8 cellular contexts compared by ENCODE assay signal in the genomic region with DNA sequence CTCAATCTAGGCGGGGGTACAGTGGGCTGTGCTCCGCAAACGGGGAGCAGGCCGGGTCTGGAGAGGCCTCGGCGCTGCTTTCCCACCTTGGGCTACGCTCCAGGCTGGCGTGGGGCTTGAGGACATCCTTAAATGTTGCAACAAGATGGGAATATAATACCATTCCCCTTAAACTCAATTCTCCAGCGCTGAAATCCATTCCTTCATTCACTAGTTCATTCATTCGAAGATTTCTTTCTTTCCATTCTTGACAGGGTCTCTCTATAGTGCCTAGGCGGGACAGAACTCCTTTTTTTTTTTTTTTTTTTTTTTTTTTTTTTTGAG. TPM values are rescaled to one million over a fixed set of nuclear protein-coding genes. Genes with fewer than 3 reads are reported as not detected.
DNase-seq lines count a peak whose midpoint lies in the region; ATAC-seq, FAIRE-seq and TF ChIP-seq lines count a peak whose summit lies in the region.

No MANE protein-coding gene starts in this region.

- H3K36me3 ChIP-seq in cardiac muscle cell, result no peaks in the 10 kb centered on the region
- H3K36me3 ChIP-seq in K562 (ENCODE audit: control insufficient read depth, insufficient read depth, low read length), result peaks cover 23% of the 10 kb centered on the region
- peaks cover 0 to 6% of the 10 kb centered on the region in 2 donors for H3K36me3 ChIP-seq in lung (ENCODE audit: control insufficient read depth in 2 of 2, insufficient read depth in 2 of 2, low read length in 2 of 2)
- H3K36me3 ChIP-seq in upper lobe of right lung, result peaks cover 15% of the 10 kb centered on the region

- H3K9me1 ChIP-seq in K562 (ENCODE audit: control insufficient read depth, insufficient read depth, low read length), result no peaks in the 10 kb centered on the region

- TF ChIP-seq POLR2A in K562 (conservative IDR thresholded peaks at IDR 0.05), result no peak

- peak overlapping the region; percentile 93 for H3K4me2 ChIP-seq in K562 (ENCODE audit: insufficient read depth, low read length)

- H4K20me1 ChIP-seq in K562 (replicated peaks; ENCODE audit: control insufficient read depth, insufficient read depth, low read length), result no peaks in the 10 kb centered on the region

- CTCF ChIA-PET in K562 (lab: Yijun Ruan, JAX; ENCODE audit: low intra/inter-chr PET ratio), result no interaction called here
- CTCF ChIA-PET in GM10248 (lab: Yijun Ruan, JAX), result interaction anchor here (1.0 to 1.1 kb wide), 2 partner anchors 27 to 56 kb away, joined by 4 to 6 read pairs; no protein-coding TSS in a partner anchor

- H3K4me1 ChIP-seq in cardiac muscle cell (ENCODE audit: low read depth) (peaks cover 6% of the 10 kb centered on the region), K562 (replicated peaks in 1 of 2; ENCODE audit: control insufficient read depth in 2 of 2, insufficient read depth in 2 of 2, low read length in 2 of 2) (peaks cover 24 to 44% of the 10 kb centered on the region in 2 experiments), lung (ENCODE audit: control insufficient read depth in 2 of 2, insufficient read depth in 2 of 2, low read length in 2 of 2) (peaks cover 0 to 13% of the 10 kb centered on the region in 2 donors), upper lobe of right lung (peaks cover 28% of the 10 kb centered on the region)

- no peaks in the 10 kb centered on the region for H3K9me3 ChIP-seq in cardiac muscle cell (ENCODE audit: low read depth)
- peaks cover 7% of the 10 kb centered on the region; the same call in 1 of the 2 replicates for H3K9me3 ChIP-seq in K562 (replicated peaks; ENCODE audit: control insufficient read depth, insufficient read depth, low read depth, low read length)
- H3K9me3 ChIP-seq in lung (ENCODE audit: control insufficient read depth in 2 of 2, insufficient read depth in 1 of 2, low read length in 1 of 2), result no peaks in the 10 kb centered on the region
- H3K9me3 ChIP-seq in upper lobe of right lung, result no peaks in the 10 kb centered on the region

- no peak for FAIRE-seq in K562 (lab: Jason Lieb, UNC)

- H3K27ac ChIP-seq in cardiac muscle cell (no peak overlapping the region), K562 (ENCODE audit: extremely low read depth, low read depth, low read length) (peak overlapping the region; percentile 95), lung (ENCODE audit: low read depth in 1 of 2, low read length in 1 of 2) (peak overlapping the region in 1 of 2 donors; percentile 96), upper lobe of right lung (no peak overlapping the region)

- ATAC-seq in left ventricle myocardium superior (no peak), K562 (no peak), lung (ENCODE audit: insufficient read depth, low FRiP score) (no peak), upper lobe of right lung (no peak), GM19397 (IDR thresholded peaks at IDR 0.05; ENCODE audit: unreplicated experiment) (no peak)

- BruUV-seq in K562 (replicated peaks; lab: Mats Ljungman, UMichigan), result no TSS peak

- TF ChIP-seq CTCF in cardiac muscle cell (IDR thresholded peaks at IDR 0.05; ENCODE audit: low read depth, low read length) (no peak), K562 (IDR thresholded peaks at IDR 0.05 in 2 of 3, conservative IDR thresholded peaks at IDR 0.05 in 1 of 3; ENCODE audit: insufficient read depth in 2 of 3, low read depth in 1 of 3, low read length in 3 of 3) (no peak), lung (IDR thresholded peaks at IDR 0.05; ENCODE audit: control extremely low read depth, extremely low read depth) (no peak), upper lobe of right lung (IDR thresholded peaks at IDR 0.05) (no peak), GM10248 (IDR thresholded peaks at IDR 0.05; ENCODE audit: control extremely low read depth, extremely low read depth, low read depth, missing control alignments) (no peak)

- peak overlapping the region; percentile 93 to 100 for H3K9ac ChIP-seq in K562 (ENCODE audit: insufficient read depth in 1 of 2, low read depth in 2 of 2, low read length in 2 of 2)

- TF ChIP-seq RAD21 in K562 (CRISPR knock-in tag; conservative IDR thresholded peaks at IDR 0.05 in 1 of 2, IDR thresholded peaks at IDR 0.05 in 1 of 2), result no peak

- H3K79me2 ChIP-seq in K562 (ENCODE audit: control insufficient read depth, insufficient read depth, low read length), result peaks cover 43% of the 10 kb centered on the region

- in situ Hi-C loops in K562 (cut with MboI), result no loop called here

- DNase-seq in cardiac muscle cell (ENCODE audit: low read depth in 1 of 2, low spot score in 1 of 2) (no peak), left ventricle myocardium superior (no peak), K562 (ENCODE audit: extremely low read depth in 1 of 4, low spot score in 3 of 4) (no peak), lung (ENCODE audit: low spot score) (no peak), upper lobe of right lung (no peak), GM10248 (ENCODE audit: extremely low spot score) (no peak), GM19238 (ENCODE audit: insufficient read length, low spot score) (no peak)

- POLR2A ChIA-PET in K562 (lab: Yijun Ruan, JAX) (interaction anchor here (0.5 to 1.5 kb wide), 3 partner anchors 9 to 158 kb away, joined by 3 to 4 read pairs (median 3); no protein-coding TSS in a partner anchor), GM10248 (lab: Yijun Ruan, JAX) (interaction anchor here (1.0 kb wide), 1 partner anchor 32 kb away, joined by 3 read pairs; a partner anchor contains a TSS)

- no peak for TF ChIP-seq EP300 in K562 (IDR thresholded peaks at IDR 0.05; ENCODE audit: low read length)

- 9% methylated on average over 11 of the region's 11 CpGs for WGBS in K562 (ENCODE audit: insufficient coverage, low coverage, missing lambda C conversion rate)
- 4 to 6% methylated on average over 11 of the region's 11 CpGs for WGBS in lung, 2 donors

- intact Hi-C loops in left ventricle myocardium superior (cut with micrococcal nuclease) (no loop called here), K562 (cut with micrococcal nuclease) (loop anchor here (2.0 kb wide), 1 partner anchor 46 kb away; no protein-coding TSS in a partner anchor), upper lobe of right lung (cut with DNase I) (no loop called here)

- H3K27me3 ChIP-seq in cardiac muscle cell (no peaks in the 10 kb centered on the region), K562 (ENCODE audit: control insufficient read depth in 2 of 2, insufficient read depth in 2 of 2, low read length in 2 of 2) (no peaks in the 10 kb centered on the region), lung (ENCODE audit: control insufficient read depth, insufficient read depth) (no peaks in the 10 kb centered on the region), upper lobe of right lung (no peaks in the 10 kb centered on the region)

- peak overlapping the region; percentile 93 for H2AFZ ChIP-seq in K562 (ENCODE audit: low read depth, low read length)

- peak overlapping the region; percentile 83 for H3K4me3 ChIP-seq in cardiac muscle cell
- peak overlapping the region; percentile 79 for H3K4me3 ChIP-seq in K562
- peak overlapping the region; percentile 15 for H3K4me3 ChIP-seq in lung
- H3K4me3 ChIP-seq in upper lobe of right lung, result peak overlapping the region; percentile 76

RNA-seq across cellular contexts. Expression of a gene that starts 0.3 kb away (rescaled TPM):
- total RNA-seq in cardiac muscle cell (102 and 114 TPM in 2 replicates), left ventricle myocardium superior (52.4 TPM), K562 (2014; rRNA removed) (41.3 and 45.1 TPM in 2 replicates), K562 (2014; rRNA removed; fragmentation: Illumina TruSeq; extraction: Trizol) (1.8 and 3.7 TPM in 2 replicates), K562 (2015; rRNA removed; fragmentation: Illumina TruSeq; extraction: Trizol) (34.2 and 40.0 TPM in 2 replicates), K562 (2021) (92.1 and 94.2 TPM in 2 replicates), lung (10 to 100 TPM; 33.7 to 99.6 TPM), upper lobe of right lung (71.1 TPM)
- polyA plus RNA-seq in cardiac muscle cell (105 and 110 TPM in 2 replicates), K562 (2011; rRNA removed) (27.1 and 62.3 TPM in 2 replicates), K562 (2014; fragmentation: Illumina TruSeq; extraction: Trizol) (8.6 and 59.7 TPM in 2 replicates), K562 (2014; fragmentation: Nextera tagmentation; extraction: Ambion mirVana) (10 to 100 TPM; 12.6 to 36.4 TPM), K562 (2014; rRNA removed) (120 and 141 TPM in 2 replicates), lung (100 to 1,000 TPM; 166 to 491 TPM)
- total RNA-seq in K562 (2011; cell fraction: chromatin; rRNA removed; ENCODE audit: low replicate concordance), result 7.1 and 27.9 TPM in 2 replicates
- 73.0 and 77.4 TPM in 2 replicates for total RNA-seq in K562 (2011; cell fraction: nucleolus; rRNA removed)
- total RNA-seq in K562 (2011; cell fraction: nucleoplasm; rRNA removed), result 47.4 and 60.5 TPM in 2 replicates
- 209 and 283 TPM in 2 replicates for polyA plus RNA-seq in K562 (2011; cell fraction: cytosol; rRNA removed)
- 63.1 and 75.1 TPM in 2 replicates for polyA plus RNA-seq in K562 (2011; cell fraction: nucleus; rRNA removed)
- 123 and 131 TPM in 2 replicates for polyA plus RNA-seq in K562 (2012)
- 6.0 and 10.0 TPM in 2 replicates for polyA minus RNA-seq in K562 (2011; rRNA and poly(A)+ RNA removed)
- polyA minus RNA-seq in K562 (2011; cell fraction: cytosol; rRNA and poly(A)+ RNA removed), result 11.5 and 13.6 TPM in 2 replicates
- polyA minus RNA-seq in K562 (2011; cell fraction: nucleus; rRNA and poly(A)+ RNA removed), result 12.2 and 13.9 TPM in 2 replicates

RNA-seq across cellular contexts. Expression of a gene that starts 4.9 kb away (rescaled TPM):
- total RNA-seq in cardiac muscle cell (18.4 and 20.9 TPM in 2 replicates), left ventricle myocardium superior (8.8 TPM), K562 (2014; rRNA removed) (59.2 and 68.1 TPM in 2 replicates), K562 (2014; rRNA removed; fragmentation: Illumina TruSeq; extraction: Trizol) (52.2 and 58.7 TPM in 2 replicates), K562 (2015; rRNA removed; fragmentation: Illumina TruSeq; extraction: Trizol) (62.7 and 64.0 TPM in 2 replicates), K562 (2021) (46.5 and 50.0 TPM in 2 replicates), lung (10 to 100 TPM; 26.3 to 60.3 TPM), upper lobe of right lung (44.7 TPM)
- polyA plus RNA-seq in cardiac muscle cell (45.1 and 50.7 TPM in 2 replicates), K562 (2011; rRNA removed) (88.3 and 91.9 TPM in 2 replicates), K562 (2014; fragmentation: Illumina TruSeq; extraction: Trizol) (86.2 and 96.6 TPM in 2 replicates), K562 (2014; fragmentation: Nextera tagmentation; extraction: Ambion mirVana) (100 to 1,000 TPM; 103 to 132 TPM), K562 (2014; rRNA removed) (91.7 and 99.4 TPM in 2 replicates), lung (100 to 1,000 TPM in 1 of 2 donors, 10 to 100 TPM in 1; 76.6 to 114 TPM)
- total RNA-seq in K562 (2011; cell fraction: chromatin; rRNA removed; ENCODE audit: low replicate concordance), result 42.6 and 72.0 TPM in 2 replicates
- total RNA-seq in K562 (2011; cell fraction: nucleolus; rRNA removed), result 92.6 and 100 TPM in 2 replicates
- 93.1 and 101 TPM in 2 replicates for total RNA-seq in K562 (2011; cell fraction: nucleoplasm; rRNA removed)
- polyA plus RNA-seq in K562 (2011; cell fraction: cytosol; rRNA removed), result 161 TPM in 2 replicates
- polyA plus RNA-seq in K562 (2011; cell fraction: nucleus; rRNA removed), result 30.6 and 31.3 TPM in 2 replicates
- polyA plus RNA-seq in K562 (2012), result 55.7 and 78.0 TPM in 2 replicates
- 36.3 and 45.8 TPM in 2 replicates for polyA minus RNA-seq in K562 (2011; rRNA and poly(A)+ RNA removed)
- 23.1 and 29.2 TPM in 2 replicates for polyA minus RNA-seq in K562 (2011; cell fraction: cytosol; rRNA and poly(A)+ RNA removed)
- polyA minus RNA-seq in K562 (2011; cell fraction: nucleus; rRNA and poly(A)+ RNA removed), result 8.1 and 9.3 TPM in 2 replicates

RNA-seq across cellular contexts. Expression of a gene that starts 12.9 kb away (rescaled TPM):
- 39.1 and 43.1 TPM in 2 replicates for total RNA-seq in cardiac muscle cell
- 83.5 and 104 TPM in 2 replicates for polyA plus RNA-seq in cardiac muscle cell
- 51.0 TPM for total RNA-seq in left ventricle myocardium superior
- total RNA-seq in K562 (2011; cell fraction: chromatin; rRNA removed; ENCODE audit: low replicate concordance), result 5.1 and 11.1 TPM in 2 replicates
- 14.3 and 14.5 TPM in 2 replicates for total RNA-seq in K562 (2011; cell fraction: nucleolus; rRNA removed)
- 10.1 and 15.0 TPM in 2 replicates for total RNA-seq in K562 (2011; cell fraction: nucleoplasm; rRNA removed)
- 2.5 and 2.6 TPM in 2 replicates for total RNA-seq in K562 (2014; rRNA removed)
- 1.9 and 2.1 TPM in 2 replicates for total RNA-seq in K562 (2014; rRNA removed; fragmentation: Illumina TruSeq; extraction: Trizol)
- 3.3 and 3.7 TPM in 2 replicates for total RNA-seq in K562 (2015; rRNA removed; fragmentation: Illumina TruSeq; extraction: Trizol)
- 2.6 and 2.7 TPM in 2 replicates for total RNA-seq in K562 (2021)
- polyA plus RNA-seq in K562 (2011; rRNA removed), result 9.3 and 14.1 TPM in 2 replicates
- polyA plus RNA-seq in K562 (2011; cell fraction: cytosol; rRNA removed), result 12.2 and 13.8 TPM in 2 replicates
- polyA plus RNA-seq in K562 (2011; cell fraction: nucleus; rRNA removed), result 9.8 and 11.9 TPM in 2 replicates
- 3.3 and 4.8 TPM in 2 replicates for polyA plus RNA-seq in K562 (2012)
- polyA plus RNA-seq in K562 (2014; fragmentation: Illumina TruSeq; extraction: Trizol), result 3.0 and 3.5 TPM in 2 replicates
- 1 to 10 TPM; 3.7 TPM for polyA plus RNA-seq in K562 (2014; fragmentation: Nextera tagmentation; extraction: Ambion mirVana)
- 2.8 and 5.3 TPM in 2 replicates for polyA plus RNA-seq in K562 (2014; rRNA removed)
- polyA minus RNA-seq in K562 (2011; rRNA and poly(A)+ RNA removed), result 5.8 and 6.6 TPM in 2 replicates
- 8.0 and 16.9 TPM in 2 replicates for polyA minus RNA-seq in K562 (2011; cell fraction: cytosol; rRNA and poly(A)+ RNA removed)
- 3.9 and 4.4 TPM in 2 replicates for polyA minus RNA-seq in K562 (2011; cell fraction: nucleus; rRNA and poly(A)+ RNA removed)
- 100 to 1,000 TPM; 111 to 202 TPM for total RNA-seq in lung
- 100 to 1,000 TPM; 149 to 187 TPM for polyA plus RNA-seq in lung
- total RNA-seq in upper lobe of right lung, result 178 TPM

RNA-seq across cellular contexts. Expression of a gene that starts 32.5 kb away (rescaled TPM):
- total RNA-seq in cardiac muscle cell, result 122 and 124 TPM in 2 replicates
- 357 and 428 TPM in 2 replicates for polyA plus RNA-seq in cardiac muscle cell
- total RNA-seq in left ventricle myocardium superior, result 134 TPM
- total RNA-seq in K562 (2011; cell fraction: chromatin; rRNA removed; ENCODE audit: low replicate concordance), result 114 and 195 TPM in 2 replicates
- 338 and 376 TPM in 2 replicates for total RNA-seq in K562 (2011; cell fraction: nucleolus; rRNA removed)
- 298 TPM in 2 replicates for total RNA-seq in K562 (2011; cell fraction: nucleoplasm; rRNA removed)
- total RNA-seq in K562 (2014; rRNA removed), result 211 and 255 TPM in 2 replicates
- 226 and 244 TPM in 2 replicates for total RNA-seq in K562 (2014; rRNA removed; fragmentation: Illumina TruSeq; extraction: Trizol)
- 290 and 294 TPM in 2 replicates for total RNA-seq in K562 (2015; rRNA removed; fragmentation: Illumina TruSeq; extraction: Trizol)
- total RNA-seq in K562 (2021), result 243 and 253 TPM in 2 replicates
- 129 and 178 TPM in 2 replicates for polyA plus RNA-seq in K562 (2011; rRNA removed)
- 462 and 551 TPM in 2 replicates for polyA plus RNA-seq in K562 (2011; cell fraction: cytosol; rRNA removed)
- polyA plus RNA-seq in K562 (2011; cell fraction: nucleus; rRNA removed), result 206 and 232 TPM in 2 replicates
- polyA plus RNA-seq in K562 (2012), result 327 and 494 TPM in 2 replicates
- 418 and 443 TPM in 2 replicates for polyA plus RNA-seq in K562 (2014; fragmentation: Illumina TruSeq; extraction: Trizol)
- polyA plus RNA-seq in K562 (2014; fragmentation: Nextera tagmentation; extraction: Ambion mirVana), result 100 to 1,000 TPM; 429 to 436 TPM
- 126 and 196 TPM in 2 replicates for polyA plus RNA-seq in K562 (2014; rRNA removed)
- polyA minus RNA-seq in K562 (2011; rRNA and poly(A)+ RNA removed), result 153 and 212 TPM in 2 replicates
- 167 and 266 TPM in 2 replicates for polyA minus RNA-seq in K562 (2011; cell fraction: cytosol; rRNA and poly(A)+ RNA removed)
- polyA minus RNA-seq in K562 (2011; cell fraction: nucleus; rRNA and poly(A)+ RNA removed), result 51.4 and 83.0 TPM in 2 replicates
- total RNA-seq in lung, result 100 to 1,000 TPM in 1 of 2 donors, 10 to 100 TPM in 1; 58.2 to 162 TPM
- 100 to 1,000 TPM; 218 to 592 TPM for polyA plus RNA-seq in lung
- total RNA-seq in upper lobe of right lung, result 130 TPM

RNA-seq across cellular contexts. Expression of a gene that starts 33.1 kb away (rescaled TPM):
- 3.6 and 5.4 TPM in 2 replicates for total RNA-seq in cardiac muscle cell
- 2.9 and 3.2 TPM in 2 replicates for polyA plus RNA-seq in cardiac muscle cell
- total RNA-seq in left ventricle myocardium superior, result 0.22 TPM
- 0.95 and 1.8 TPM in 2 replicates for total RNA-seq in K562 (2011; cell fraction: chromatin; rRNA removed; ENCODE audit: low replicate concordance)
- 0.67 and 0.92 TPM in 2 replicates for total RNA-seq in K562 (2011; cell fraction: nucleolus; rRNA removed)
- 0.66 and 1.1 TPM in 2 replicates for total RNA-seq in K562 (2011; cell fraction: nucleoplasm; rRNA removed)
- 0.04 and 0.05 TPM in 2 replicates for total RNA-seq in K562 (2014; rRNA removed)
- total RNA-seq in K562 (2014; rRNA removed; fragmentation: Illumina TruSeq; extraction: Trizol), result not detected in 2 replicates
- 0.14 TPM in 1 of 2 replicates, not detected in the other for total RNA-seq in K562 (2015; rRNA removed; fragmentation: Illumina TruSeq; extraction: Trizol)
- 0.22 and 0.60 TPM in 2 replicates for total RNA-seq in K562 (2021)
- 0.08 and 0.12 TPM in 2 replicates for polyA plus RNA-seq in K562 (2011; rRNA removed)
- polyA plus RNA-seq in K562 (2011; cell fraction: cytosol; rRNA removed), result 0.13 and 0.18 TPM in 2 replicates
- polyA plus RNA-seq in K562 (2011; cell fraction: nucleus; rRNA removed), result 0.59 and 0.64 TPM in 2 replicates
- 0.16 and 0.29 TPM in 2 replicates for polyA plus RNA-seq in K562 (2012)
- polyA plus RNA-seq in K562 (2014; fragmentation: Illumina TruSeq; extraction: Trizol), result 0.15 and 0.18 TPM in 2 replicates
- polyA plus RNA-seq in K562 (2014; fragmentation: Nextera tagmentation; extraction: Ambion mirVana), result not detected
- 0.11 and 0.41 TPM in 2 replicates for polyA plus RNA-seq in K562 (2014; rRNA removed)
- 0.09 TPM in 1 of 2 replicates, not detected in the other for polyA minus RNA-seq in K562 (2011; rRNA and poly(A)+ RNA removed)
- not detected in 2 replicates for polyA minus RNA-seq in K562 (2011; cell fraction: cytosol; rRNA and poly(A)+ RNA removed)
- 0.13 TPM in 1 of 2 replicates, not detected in the other for polyA minus RNA-seq in K562 (2011; cell fraction: nucleus; rRNA and poly(A)+ RNA removed)
- total RNA-seq in lung, result under 1 TPM; 0.60 to 0.71 TPM
- polyA plus RNA-seq in lung, result under 1 TPM; 0.26 to 0.31 TPM
- 0.43 TPM for total RNA-seq in upper lobe of right lung

Comparison
In these comparisons a context has a peak if more than half of its experiments do, and no peak if none do; other contexts are left out.
1. H3K4me3 ChIP-seq: peak in every context shown above with its lines; median percentile 83 in cardiac muscle cell; 79 in K562; 76 in upper lobe of right lung; 15 in lung.